Comparison of ENCODE assay signal across 8 cellular contexts in genomic region chr1:17661546-17662157, GRCh38.
DNase-seq lines count a peak whose midpoint lies in the region; ATAC-seq, FAIRE-seq and TF ChIP-seq lines count a peak whose summit lies in the region.

No MANE protein-coding gene starts in this region.

- H3K27me3 ChIP-seq in OCI-LY3 (ENCODE audit: low read depth, low read length) = no peaks in the 10 kb centered on the region

- intact Hi-C loops in activated T-helper 2 cell treated with anti-CD3 and anti-CD28 coated beads, Interferon-gamma antibody, Interleukin-2, Interleukin-4, amounts not matched to agents 10 μg/mL and 5 μg/mL and 100 μg/mL, durations not matched to agents 14 hours and 24 hours and 36 hours (cut with micrococcal nuclease) = loop anchor here (5.0 kb wide), 2 partner anchors 166 to 441 kb away; no protein-coding TSS in a partner anchor

- DNase-seq in AG20443 (ENCODE audit: low spot score) = peak; percentile 86
- peak; percentile 82 for DNase-seq in GM12892 (ENCODE audit: insufficient read length)
- peak; percentile 28 for DNase-seq in activated T-helper 2 cell treated with anti-CD3 and anti-CD28 coated beads, Interferon-gamma antibody, Interleukin-2, Interleukin-4, amounts not matched to agents 10 μg/mL and 5 μg/mL and 100 μg/mL, durations not matched to agents 14 hours and 24 hours and 36 hours (ENCODE audit: low spot score)
- DNase-seq in foreskin fibroblast = peak; percentile 30 to 79
- DNase-seq in osteocyte (ENCODE audit: extremely low spot score, unreplicated experiment) = peak; percentile 92
- peak; percentile 77 for DNase-seq in urothelium cell line (ENCODE audit: low spot score)

- H3K27ac Mint-ChIP-seq in activated T-helper 2 cell treated with anti-CD3 and anti-CD28 coated beads, Interferon-gamma antibody, Interleukin-2, Interleukin-4, amounts not matched to agents 10 μg/mL and 5 μg/mL and 100 μg/mL, durations not matched to agents 14 hours and 24 hours and 36 hours = no peak overlapping the region
- no peak overlapping the region for H3K27ac Mint-ChIP-seq in osteocyte (ENCODE audit: unreplicated experiment)

- H3K9ac ChIP-seq in OCI-LY3 (ENCODE audit: low read length) = no peak overlapping the region

- no peaks in the 10 kb centered on the region for H3K36me3 Mint-ChIP-seq in activated T-helper 2 cell treated with anti-CD3 and anti-CD28 coated beads, Interferon-gamma antibody, Interleukin-2, Interleukin-4, amounts not matched to agents 10 μg/mL and 5 μg/mL and 100 μg/mL, durations not matched to agents 14 hours and 24 hours and 36 hours (ENCODE audit: low read depth)
- peaks cover 13% of the 10 kb centered on the region for H3K36me3 Mint-ChIP-seq in osteocyte (ENCODE audit: unreplicated experiment)

- no peak overlapping the region for H3K4me3 Mint-ChIP-seq in activated T-helper 2 cell treated with anti-CD3 and anti-CD28 coated beads, Interferon-gamma antibody, Interleukin-2, Interleukin-4, amounts not matched to agents 10 μg/mL and 5 μg/mL and 100 μg/mL, durations not matched to agents 14 hours and 24 hours and 36 hours (ENCODE audit: low read depth)
- no peak overlapping the region for H3K4me3 Mint-ChIP-seq in osteocyte (ENCODE audit: unreplicated experiment)

- peak; percentile 76 for FAIRE-seq in GM12892 (lab: Jason Lieb, UNC)
- no peak for FAIRE-seq in urothelium cell line (lab: Jason Lieb, UNC)

- no peaks in the 10 kb centered on the region for H3K9me3 Mint-ChIP-seq in activated T-helper 2 cell treated with anti-CD3 and anti-CD28 coated beads, Interferon-gamma antibody, Interleukin-2, Interleukin-4, amounts not matched to agents 10 μg/mL and 5 μg/mL and 100 μg/mL, durations not matched to agents 14 hours and 24 hours and 36 hours
- no peaks in the 10 kb centered on the region for H3K9me3 Mint-ChIP-seq in osteocyte (ENCODE audit: unreplicated experiment)

- H3K27me3 Mint-ChIP-seq in activated T-helper 2 cell treated with anti-CD3 and anti-CD28 coated beads, Interferon-gamma antibody, Interleukin-2, Interleukin-4, amounts not matched to agents 10 μg/mL and 5 μg/mL and 100 μg/mL, durations not matched to agents 14 hours and 24 hours and 36 hours (ENCODE audit: low read depth) = no peaks in the 10 kb centered on the region
- H3K27me3 Mint-ChIP-seq in osteocyte (ENCODE audit: unreplicated experiment) = no peaks in the 10 kb centered on the region

- no peaks in the 10 kb centered on the region for H3K4me1 Mint-ChIP-seq in activated T-helper 2 cell treated with anti-CD3 and anti-CD28 coated beads, Interferon-gamma antibody, Interleukin-2, Interleukin-4, amounts not matched to agents 10 μg/mL and 5 μg/mL and 100 μg/mL, durations not matched to agents 14 hours and 24 hours and 36 hours (ENCODE audit: low read depth)
- H3K4me1 Mint-ChIP-seq in osteocyte (ENCODE audit: unreplicated experiment) = no peaks in the 10 kb centered on the region

- no peaks in the 10 kb centered on the region for H4K20me1 ChIP-seq in OCI-LY3 (ENCODE audit: insufficient read depth, low read length)

- no peaks in the 10 kb centered on the region for H3K79me2 ChIP-seq in OCI-LY3 (ENCODE audit: low read length)

- no peaks in the 10 kb centered on the region for H3K4me1 ChIP-seq in OCI-LY3 (ENCODE audit: low read length)

- no peak for TF ChIP-seq POLR2A in GM12892 (IDR thresholded peaks at IDR 0.05; ENCODE audit: low read depth, low read length)

- no peak overlapping the region for H3K4me3 ChIP-seq in OCI-LY3 (ENCODE audit: low read length)
- H3K4me3 ChIP-seq in foreskin fibroblast (ENCODE audit: low read depth in 1 of 2, low read length in 2 of 2) = no peak overlapping the region

- H3K4me2 ChIP-seq in OCI-LY3 (ENCODE audit: low read length) = no peak overlapping the region

- no peak for ATAC-seq in GM21528 (IDR thresholded peaks at IDR 0.05; ENCODE audit: low FRiP score, unreplicated experiment)

- no peaks in the 10 kb centered on the region for H3K9me3 ChIP-seq in OCI-LY3 (ENCODE audit: insufficient read depth, low read length)

- H3K36me3 ChIP-seq in OCI-LY3 (replicated peaks; ENCODE audit: low read depth, low read length) = no peaks in the 10 kb centered on the region

- H3K27ac ChIP-seq in OCI-LY3 (ENCODE audit: low read length) = no peak overlapping the region

- peak; percentile 71 for TF ChIP-seq CTCF in OCI-LY3 (IDR thresholded peaks at IDR 0.05; ENCODE audit: low read depth, low read length)
- peak; percentile 79 for TF ChIP-seq CTCF in foreskin fibroblast (IDR thresholded peaks at IDR 0.05; ENCODE audit: low read depth, low read length)
- TF ChIP-seq CTCF in osteocyte (IDR thresholded peaks at IDR 0.05) = peak; percentile 91

- H2AFZ ChIP-seq in OCI-LY3 (ENCODE audit: low read depth, low read length) = no peak overlapping the region

Comparison
In these comparisons a context has a peak if more than half of its experiments do, and no peak if none do; other contexts are left out.
1. DNase-seq: peak in every context shown above with its lines; median percentile 92 in osteocyte; 86 in AG20443; 82 in GM12892; 77 in urothelium cell line; 54 in foreskin fibroblast; 28 in activated T-helper 2 cell treated with anti-CD3 and anti-CD28 coated beads, Interferon-gamma antibody, Interleukin-2, Interleukin-4, amounts not matched to agents 10 μg/mL and 5 μg/mL and 100 μg/mL, durations not matched to agents 14 hours and 24 hours and 36 hours.